1 cellular context compared by ENCODE assay signal in the genomic region with DNA sequence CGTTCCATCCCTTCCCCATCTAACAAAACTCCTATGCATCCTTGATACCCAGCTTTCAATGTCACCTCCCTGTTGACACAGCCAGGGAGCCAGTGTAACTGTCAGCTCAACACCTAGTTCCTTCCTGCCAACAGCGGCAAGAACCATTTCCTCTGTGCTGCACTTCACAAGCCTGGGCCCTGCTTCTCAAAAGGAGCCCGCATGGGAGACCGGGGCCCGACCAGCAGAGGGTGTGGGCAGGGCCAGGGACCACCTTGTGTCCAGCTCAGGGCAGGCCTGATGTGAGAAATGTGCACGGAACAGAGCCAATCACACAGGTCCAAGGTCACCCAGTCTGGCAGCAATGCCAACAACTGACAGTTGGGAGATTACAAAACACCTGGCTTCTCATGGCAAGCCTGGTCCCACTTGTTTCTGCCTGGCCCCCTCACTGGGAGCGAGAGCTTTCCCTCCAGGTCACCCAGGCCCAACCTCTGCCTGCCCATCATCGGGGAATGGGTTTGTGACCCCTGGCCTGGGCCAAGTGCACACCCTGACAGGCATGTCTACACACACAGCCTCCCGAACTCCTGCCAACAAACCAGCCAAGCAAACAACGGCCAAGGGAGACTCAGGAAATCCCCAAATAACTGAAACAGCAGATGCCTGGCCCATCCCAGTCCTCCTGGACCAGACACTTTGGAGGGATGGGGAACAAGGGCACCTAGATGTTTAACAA.
A peak's percentile ranks its signal among the peaks of the same experiment; 100 is the strongest.
TF ChIP-seq lines count a peak whose summit lies in the region.

No MANE protein-coding gene starts in this region.

TF ChIP-seq in HEK293, 187 proteins besides CTCF, POLR2A, EP300 and RAD21 (continued from another document):
- TF ChIP-seq, protein P1, sequence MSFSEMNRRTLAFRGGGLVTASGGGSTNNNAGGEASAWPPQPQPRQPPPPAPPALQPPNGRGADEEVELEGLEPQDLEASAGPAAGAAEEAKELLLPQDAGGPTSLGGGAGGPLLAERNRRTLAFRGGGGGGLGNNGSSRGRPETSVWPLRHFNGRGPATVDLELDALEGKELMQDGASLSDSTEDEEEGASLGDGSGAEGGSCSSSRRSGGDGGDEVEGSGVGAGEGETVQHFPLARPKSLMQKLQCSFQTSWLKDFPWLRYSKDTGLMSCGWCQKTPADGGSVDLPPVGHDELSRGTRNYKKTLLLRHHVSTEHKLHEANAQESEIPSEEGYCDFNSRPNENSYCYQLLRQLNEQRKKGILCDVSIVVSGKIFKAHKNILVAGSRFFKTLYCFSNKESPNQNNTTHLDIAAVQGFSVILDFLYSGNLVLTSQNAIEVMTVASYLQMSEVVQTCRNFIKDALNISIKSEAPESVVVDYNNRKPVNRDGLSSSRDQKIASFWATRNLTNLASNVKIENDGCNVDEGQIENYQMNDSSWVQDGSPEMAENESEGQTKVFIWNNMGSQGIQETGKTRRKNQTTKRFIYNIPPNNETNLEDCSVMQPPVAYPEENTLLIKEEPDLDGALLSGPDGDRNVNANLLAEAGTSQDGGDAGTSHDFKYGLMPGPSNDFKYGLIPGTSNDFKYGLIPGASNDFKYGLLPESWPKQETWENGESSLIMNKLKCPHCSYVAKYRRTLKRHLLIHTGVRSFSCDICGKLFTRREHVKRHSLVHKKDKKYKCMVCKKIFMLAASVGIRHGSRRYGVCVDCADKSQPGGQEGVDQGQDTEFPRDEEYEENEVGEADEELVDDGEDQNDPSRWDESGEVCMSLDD (tag by site-specific recombination; IDR thresholded peaks at IDR 0.05) = no peak
- no peak for TF ChIP-seq KLF1 (tag by site-specific recombination; IDR thresholded peaks at IDR 0.05)
- TF ChIP-seq BCL11A (tag by site-specific recombination; IDR thresholded peaks at IDR 0.05; ENCODE audit: low read depth) = no peak
- 0 out of 2 replicates have a peak, but pooled peaks have one; percentile 10 for TF ChIP-seq SCRT2 (tag by site-specific recombination; IDR thresholded peaks at IDR 0.05)
- no peak for TF ChIP-seq ZNF175 (tag by site-specific recombination; IDR thresholded peaks at IDR 0.05)
- TF ChIP-seq ZNF248 (tag by site-specific recombination; IDR thresholded peaks at IDR 0.05) = no peak
- no peak for TF ChIP-seq ZNF555 (tag by site-specific recombination; conservative IDR thresholded peaks at IDR 0.05)
- TF ChIP-seq, protein P2, sequence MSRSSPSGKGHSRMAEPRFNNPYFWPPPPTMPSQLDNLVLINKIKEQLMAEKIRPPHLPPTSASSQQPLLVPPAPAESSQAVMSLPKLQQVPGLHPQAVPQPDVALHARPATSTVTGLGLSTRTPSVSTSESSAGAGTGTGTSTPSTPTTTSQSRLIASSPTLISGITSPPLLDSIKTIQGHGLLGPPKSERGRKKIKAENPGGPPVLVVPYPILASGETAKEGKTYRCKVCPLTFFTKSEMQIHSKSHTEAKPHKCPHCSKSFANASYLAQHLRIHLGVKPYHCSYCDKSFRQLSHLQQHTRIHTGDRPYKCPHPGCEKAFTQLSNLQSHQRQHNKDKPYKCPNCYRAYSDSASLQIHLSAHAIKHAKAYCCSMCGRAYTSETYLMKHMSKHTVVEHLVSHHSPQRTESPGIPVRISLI (tag by site-specific recombination; IDR thresholded peaks at IDR 0.05) = no peak
- no peak for TF ChIP-seq ZNF335 (tag by site-specific recombination; conservative IDR thresholded peaks at IDR 0.05)
- TF ChIP-seq ZNF624 (tag by site-specific recombination; IDR thresholded peaks at IDR 0.05) = no peak
- TF ChIP-seq, protein P3, sequence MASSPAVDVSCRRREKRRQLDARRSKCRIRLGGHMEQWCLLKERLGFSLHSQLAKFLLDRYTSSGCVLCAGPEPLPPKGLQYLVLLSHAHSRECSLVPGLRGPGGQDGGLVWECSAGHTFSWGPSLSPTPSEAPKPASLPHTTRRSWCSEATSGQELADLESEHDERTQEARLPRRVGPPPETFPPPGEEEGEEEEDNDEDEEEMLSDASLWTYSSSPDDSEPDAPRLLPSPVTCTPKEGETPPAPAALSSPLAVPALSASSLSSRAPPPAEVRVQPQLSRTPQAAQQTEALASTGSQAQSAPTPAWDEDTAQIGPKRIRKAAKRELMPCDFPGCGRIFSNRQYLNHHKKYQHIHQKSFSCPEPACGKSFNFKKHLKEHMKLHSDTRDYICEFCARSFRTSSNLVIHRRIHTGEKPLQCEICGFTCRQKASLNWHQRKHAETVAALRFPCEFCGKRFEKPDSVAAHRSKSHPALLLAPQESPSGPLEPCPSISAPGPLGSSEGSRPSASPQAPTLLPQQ (tag by site-specific recombination; IDR thresholded peaks at IDR 0.05) = no peak
- TF ChIP-seq IKZF3 (tag by site-specific recombination; IDR thresholded peaks at IDR 0.05) = 0 out of 2 replicates have a peak, but pooled peaks have one; percentile 10
